In the genomic region with DNA sequence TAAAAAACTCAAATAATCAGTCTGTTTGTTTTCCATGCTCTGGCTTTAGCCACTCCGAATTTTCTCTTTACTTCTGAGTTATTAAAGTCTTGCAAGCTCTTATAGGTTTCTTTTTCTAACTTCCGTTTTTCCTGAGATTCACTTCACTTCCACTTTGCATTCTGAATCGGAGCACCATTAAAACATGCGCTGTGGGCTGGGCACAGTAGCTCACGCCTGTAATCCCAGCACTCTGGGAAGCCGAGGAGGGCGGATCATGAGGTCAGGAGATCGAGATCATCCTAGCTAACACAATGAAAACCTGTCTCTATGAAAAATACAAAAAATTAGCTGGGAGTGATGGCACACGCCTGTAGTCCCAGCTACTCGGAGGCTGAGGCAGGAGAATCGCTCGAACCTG, we compare ENCODE assay signal across 23 cellular contexts.
"Had no signal": no experiment of that assay in that cellular context is flagged by ENCODE, and none has a peak within 500 bp of the region (broad histone marks: within the 10 kb centered on the region; RNA-seq: fewer than 3 reads in every experiment).

No MANE protein-coding gene starts in this region.

- H3K27ac Mint-ChIP-seq: activated B cell treated with CpG ODN at 0.5 μM for 24 hours; activated CD4-positive, alpha-beta memory T cell treated with anti-CD3 and anti-CD28 coated beads for 36 hours; activated naive CD8-positive, alpha-beta T cell treated with anti-CD3 and anti-CD28 coated beads, Interleukin-2, amount 50 U/mL, for 24 hours; natural killer cell had no signal

- H3K27ac ChIP-seq: coronary artery, esophagus squamous epithelium, gastroesophageal sphincter, psoas muscle, right atrium auricular region, spleen, upper lobe of left lung had no signal

- H3K9me3 ChIP-seq: esophagus squamous epithelium, gastroesophageal sphincter, psoas muscle, right atrium auricular region, spleen, upper lobe of left lung had no signal

- H3K4me1 ChIP-seq: esophagus squamous epithelium, gastroesophageal sphincter, psoas muscle, right atrium auricular region, spleen, upper lobe of left lung had no signal

- DNase-seq: activated B cell treated with CpG ODN at 0.5 μM for 24 hours; activated CD4-positive, alpha-beta memory T cell treated with anti-CD3 and anti-CD28 coated beads for 36 hours; activated CD4-positive, alpha-beta T cell treated with anti-CD3 and anti-CD28 coated beads for 48 hours; activated gamma-delta T cell; activated naive CD4-positive, alpha-beta T cell treated with anti-CD3 and anti-CD28 coated beads, Interleukin-2, amount 50 U/mL, for 16 hours; activated naive CD8-positive, alpha-beta T cell treated with anti-CD3 and anti-CD28 coated beads, Interleukin-2, amount 50 U/mL, for 24 hours; cerebellar nuclear complex; esophagus squamous epithelium; head of caudate nucleus; hypothalamus; left ventricle myocardium superior; mammary epithelial cell; midbrain; natural killer cell; psoas muscle; spleen; stimulated activated CD4-positive, alpha-beta T cell treated with anti-CD3 and anti-CD28 coated beads, Interleukin-4, amount 100 ng/mL, for 1 hour; stimulated activated naive CD4-positive, alpha-beta T cell treated with Interleukin-2 at 50 U/mL for 16 hours; T1000; upper lobe of left lung had no signal

- H3K4me3 ChIP-seq: coronary artery, esophagus squamous epithelium, gastroesophageal sphincter, psoas muscle, right atrium auricular region, spleen, upper lobe of left lung had no signal

- ATAC-seq: activated naive CD8-positive, alpha-beta T cell treated with anti-CD3 and anti-CD28 coated beads, Interleukin-2, amount 50 U/mL, for 24 hours; gastroesophageal sphincter; left ventricle myocardium superior; natural killer cell; psoas muscle had no signal

- H3K4me1 Mint-ChIP-seq: activated B cell treated with CpG ODN at 0.5 μM for 24 hours; activated naive CD8-positive, alpha-beta T cell treated with anti-CD3 and anti-CD28 coated beads, Interleukin-2, amount 50 U/mL, for 24 hours; natural killer cell had no signal

- H3K27me3 ChIP-seq: esophagus squamous epithelium, gastroesophageal sphincter, right atrium auricular region, spleen, upper lobe of left lung had no signal

- H3K36me3 ChIP-seq: esophagus squamous epithelium, gastroesophageal sphincter, right atrium auricular region, spleen, upper lobe of left lung had no signal

- H3K9me3 Mint-ChIP-seq: activated CD4-positive, alpha-beta memory T cell treated with anti-CD3 and anti-CD28 coated beads for 36 hours; activated naive CD8-positive, alpha-beta T cell treated with anti-CD3 and anti-CD28 coated beads, Interleukin-2, amount 50 U/mL, for 24 hours had no signal

- H3K27me3 Mint-ChIP-seq: activated B cell treated with CpG ODN at 0.5 μM for 24 hours; activated CD4-positive, alpha-beta memory T cell treated with anti-CD3 and anti-CD28 coated beads for 36 hours; activated naive CD8-positive, alpha-beta T cell treated with anti-CD3 and anti-CD28 coated beads, Interleukin-2, amount 50 U/mL, for 24 hours had no signal

- H3K36me3 Mint-ChIP-seq: activated CD4-positive, alpha-beta memory T cell treated with anti-CD3 and anti-CD28 coated beads for 36 hours; natural killer cell had no signal

- H3K4me3 Mint-ChIP-seq: activated B cell treated with CpG ODN at 0.5 μM for 24 hours; activated CD4-positive, alpha-beta memory T cell treated with anti-CD3 and anti-CD28 coated beads for 36 hours; activated naive CD8-positive, alpha-beta T cell treated with anti-CD3 and anti-CD28 coated beads, Interleukin-2, amount 50 U/mL, for 24 hours; natural killer cell had no signal
